Comparison of ENCODE assay signal across 1 cellular context in the genomic region with DNA sequence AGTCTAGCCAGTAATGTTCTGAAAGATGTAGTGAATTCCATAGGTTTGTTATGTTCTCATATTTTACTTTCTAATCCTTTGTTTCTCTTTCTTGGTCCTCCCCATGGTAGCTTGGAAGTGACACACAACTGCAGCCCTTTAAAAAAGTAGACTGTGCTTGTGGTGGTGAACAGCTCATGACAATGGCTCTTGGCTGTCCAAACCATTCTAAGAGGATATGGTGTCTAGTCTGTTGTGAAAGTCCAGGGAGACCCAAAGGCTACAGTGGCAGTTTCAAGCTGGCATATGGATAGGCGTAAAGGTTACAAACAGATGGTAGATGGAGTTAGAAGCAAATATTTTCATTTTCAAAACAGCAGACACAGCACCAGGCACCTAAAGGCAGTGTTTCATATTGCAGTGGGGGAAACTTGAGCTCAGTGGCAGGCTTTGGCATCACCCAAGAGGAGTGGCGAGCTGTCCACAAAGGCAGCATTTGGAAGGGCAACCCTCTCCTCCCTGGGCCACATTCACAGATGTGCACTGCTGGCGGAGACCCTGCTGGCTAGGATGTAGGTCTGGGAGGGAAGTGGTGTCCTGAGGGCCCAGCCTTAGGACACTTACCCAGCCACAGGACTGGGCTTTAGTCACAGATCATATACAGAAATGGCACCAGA.
TF ChIP-seq lines count a peak whose summit lies in the region.

No MANE protein-coding gene starts in this region.

TF ChIP-seq in GM23338, 12 proteins besides CTCF, POLR2A, EP300 and RAD21 (continued from another document):
- TF ChIP-seq, protein P1, sequence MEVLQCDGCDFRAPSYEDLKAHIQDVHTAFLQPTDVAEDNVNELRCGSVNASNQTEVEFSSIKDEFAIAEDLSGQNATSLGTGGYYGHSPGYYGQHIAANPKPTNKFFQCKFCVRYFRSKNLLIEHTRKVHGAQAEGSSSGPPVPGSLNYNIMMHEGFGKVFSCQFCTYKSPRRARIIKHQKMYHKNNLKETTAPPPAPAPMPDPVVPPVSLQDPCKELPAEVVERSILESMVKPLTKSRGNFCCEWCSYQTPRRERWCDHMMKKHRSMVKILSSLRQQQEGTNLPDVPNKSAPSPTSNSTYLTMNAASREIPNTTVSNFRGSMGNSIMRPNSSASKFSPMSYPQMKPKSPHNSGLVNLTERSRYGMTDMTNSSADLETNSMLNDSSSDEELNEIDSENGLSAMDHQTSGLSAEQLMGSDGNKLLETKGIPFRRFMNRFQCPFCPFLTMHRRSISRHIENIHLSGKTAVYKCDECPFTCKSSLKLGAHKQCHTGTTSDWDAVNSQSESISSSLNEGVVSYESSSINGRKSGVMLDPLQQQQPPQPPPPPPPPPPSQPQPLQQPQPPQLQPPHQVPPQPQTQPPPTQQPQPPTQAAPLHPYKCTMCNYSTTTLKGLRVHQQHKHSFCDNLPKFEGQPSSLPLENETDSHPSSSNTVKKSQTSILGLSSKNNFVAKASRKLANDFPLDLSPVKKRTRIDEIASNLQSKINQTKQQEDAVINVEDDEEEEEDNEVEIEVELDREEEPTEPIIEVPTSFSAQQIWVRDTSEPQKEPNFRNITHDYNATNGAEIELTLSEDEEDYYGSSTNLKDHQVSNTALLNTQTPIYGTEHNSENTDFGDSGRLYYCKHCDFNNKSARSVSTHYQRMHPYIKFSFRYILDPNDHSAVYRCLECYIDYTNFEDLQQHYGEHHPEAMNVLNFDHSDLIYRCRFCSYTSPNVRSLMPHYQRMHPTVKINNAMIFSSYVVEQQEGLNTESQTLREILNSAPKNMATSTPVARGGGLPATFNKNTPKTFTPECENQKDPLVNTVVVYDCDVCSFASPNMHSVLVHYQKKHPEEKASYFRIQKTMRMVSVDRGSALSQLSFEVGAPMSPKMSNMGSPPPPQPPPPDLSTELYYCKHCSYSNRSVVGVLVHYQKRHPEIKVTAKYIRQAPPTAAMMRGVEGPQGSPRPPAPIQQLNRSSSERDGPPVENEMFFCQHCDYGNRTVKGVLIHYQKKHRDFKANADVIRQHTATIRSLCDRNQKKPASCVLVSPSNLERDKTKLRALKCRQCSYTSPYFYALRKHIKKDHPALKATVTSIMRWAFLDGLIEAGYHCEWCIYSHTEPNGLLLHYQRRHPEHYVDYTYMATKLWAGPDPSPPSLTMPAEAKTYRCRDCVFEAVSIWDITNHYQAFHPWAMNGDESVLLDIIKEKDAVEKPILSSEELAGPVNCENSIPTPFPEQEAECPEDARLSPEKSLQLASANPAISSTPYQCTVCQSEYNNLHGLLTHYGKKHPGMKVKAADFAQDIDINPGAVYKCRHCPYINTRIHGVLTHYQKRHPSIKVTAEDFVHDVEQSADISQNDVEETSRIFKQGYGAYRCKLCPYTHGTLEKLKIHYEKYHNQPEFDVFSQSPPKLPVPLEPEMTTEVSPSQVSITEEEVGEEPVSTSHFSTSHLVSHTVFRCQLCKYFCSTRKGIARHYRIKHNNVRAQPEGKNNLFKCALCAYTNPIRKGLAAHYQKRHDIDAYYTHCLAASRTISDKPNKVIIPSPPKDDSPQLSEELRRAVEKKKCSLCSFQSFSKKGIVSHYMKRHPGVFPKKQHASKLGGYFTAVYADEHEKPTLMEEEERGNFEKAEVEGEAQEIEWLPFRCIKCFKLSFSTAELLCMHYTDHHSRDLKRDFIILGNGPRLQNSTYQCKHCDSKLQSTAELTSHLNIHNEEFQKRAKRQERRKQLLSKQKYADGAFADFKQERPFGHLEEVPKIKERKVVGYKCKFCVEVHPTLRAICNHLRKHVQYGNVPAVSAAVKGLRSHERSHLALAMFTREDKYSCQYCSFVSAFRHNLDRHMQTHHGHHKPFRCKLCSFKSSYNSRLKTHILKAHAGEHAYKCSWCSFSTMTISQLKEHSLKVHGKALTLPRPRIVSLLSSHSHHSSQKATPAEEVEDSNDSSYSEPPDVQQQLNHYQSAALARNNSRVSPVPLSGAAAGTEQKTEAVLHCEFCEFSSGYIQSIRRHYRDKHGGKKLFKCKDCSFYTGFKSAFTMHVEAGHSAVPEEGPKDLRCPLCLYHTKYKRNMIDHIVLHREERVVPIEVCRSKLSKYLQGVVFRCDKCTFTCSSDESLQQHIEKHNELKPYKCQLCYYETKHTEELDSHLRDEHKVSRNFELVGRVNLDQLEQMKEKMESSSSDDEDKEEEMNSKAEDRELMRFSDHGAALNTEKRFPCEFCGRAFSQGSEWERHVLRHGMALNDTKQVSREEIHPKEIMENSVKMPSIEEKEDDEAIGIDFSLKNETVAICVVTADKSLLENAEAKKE (CRISPR knock-in tag; IDR thresholded peaks at IDR 0.05), result no peak
- TF ChIP-seq ZNF114 (CRISPR knock-in tag; IDR thresholded peaks at IDR 0.05), result no peak
- TF ChIP-seq NANOG (IDR thresholded peaks at IDR 0.05; ENCODE audit: borderline replicate concordance), result no peak
- TF ChIP-seq EZH2 (IDR thresholded peaks at IDR 0.05; ENCODE audit: low read depth, unreplicated experiment), result no peak
- no peak for TF ChIP-seq CREB1 (CRISPR knock-in tag; IDR thresholded peaks at IDR 0.05; ENCODE audit: low read depth)
